In genomic region chr11:65418681-65419459, GRCh38 we compare ENCODE assay signal across 1 cellular context.
TF ChIP-seq lines count a peak whose summit lies in the region.

No MANE protein-coding gene starts in this region.

TF ChIP-seq in HepG2, 621 proteins besides CTCF, POLR2A, EP300 and RAD21 (continued from another document and continues in another):
- TF ChIP-seq NONO (IDR thresholded peaks at IDR 0.05) (no peak), NONO (CRISPR knock-in tag; conservative IDR thresholded peaks at IDR 0.05) (peak; percentile 98), ZNF557 (CRISPR knock-in tag; IDR thresholded peaks at IDR 0.05) (peak; percentile 39; the same call in 1 of the 2 replicates), ZNF362 (CRISPR knock-in tag; IDR thresholded peaks at IDR 0.05; ENCODE audit: borderline replicate concordance) (peak; percentile 41; the same call in 1 of the 2 replicates), HOXA9 (CRISPR knock-in tag; IDR thresholded peaks at IDR 0.05; ENCODE audit: borderline replicate concordance) (peak; percentile 40; the same call in 1 of the 2 replicates), FIP1L1 (IDR thresholded peaks at IDR 0.05; ENCODE audit: borderline replicate concordance, insufficient read depth, low read depth, low read length) (peak; percentile 55; the same call in 1 of the 2 replicates), HNF1B (CRISPR knock-in tag; IDR thresholded peaks at IDR 0.05) (peak; percentile 96), ZBTB20 (CRISPR knock-in tag; IDR thresholded peaks at IDR 0.05; ENCODE audit: borderline replicate concordance, low read depth) (peak; percentile 90), NR1H2 (CRISPR knock-in tag; IDR thresholded peaks at IDR 0.05; ENCODE audit: borderline replicate concordance, low read depth) (0 out of 2 replicates have a peak, but pooled peaks have one; percentile 38), PLSCR1 (CRISPR knock-in tag; IDR thresholded peaks at IDR 0.05; ENCODE audit: borderline replicate concordance) (no peak), MED1 (CRISPR knock-in tag; IDR thresholded peaks at IDR 0.05) (peak; percentile 97), IKZF1 (IDR thresholded peaks at IDR 0.05) (no peak), TRAFD1 (CRISPR knock-in tag; IDR thresholded peaks at IDR 0.05; ENCODE audit: borderline replicate concordance) (no peak; the same call in 1 of the 2 replicates), RFXAP (CRISPR knock-in tag; IDR thresholded peaks at IDR 0.05; ENCODE audit: borderline replicate concordance) (0 out of 2 replicates have a peak, but pooled peaks have one; percentile 2), MEIS1 (CRISPR knock-in tag; IDR thresholded peaks at IDR 0.05; ENCODE audit: borderline replicate concordance) (peak; percentile 60), ZNF605 (CRISPR knock-in tag; IDR thresholded peaks at IDR 0.05) (peak; percentile 87), NR0B2 (CRISPR knock-in tag; IDR thresholded peaks at IDR 0.05) (peak; percentile 45; the same call in 1 of the 2 replicates), NCOR1 (IDR thresholded peaks at IDR 0.05; ENCODE audit: borderline replicate concordance, low read length) (peak; percentile 96; the same call in 1 of the 2 replicates), MAFG (CRISPR knock-in tag; IDR thresholded peaks at IDR 0.05) (peak; percentile 95), JUNB (CRISPR knock-in tag; IDR thresholded peaks at IDR 0.05; ENCODE audit: borderline replicate concordance) (peak; percentile 74), SMAD9 (CRISPR knock-in tag; IDR thresholded peaks at IDR 0.05) (peak; percentile 24), TMF1 (CRISPR knock-in tag; IDR thresholded peaks at IDR 0.05; ENCODE audit: low read depth) (peak; percentile 86; the same call in 1 of the 2 replicates), RFXANK (CRISPR knock-in tag; IDR thresholded peaks at IDR 0.05) (peak; percentile 24; the same call in 1 of the 2 replicates), PHB2 (IDR thresholded peaks at IDR 0.05; ENCODE audit: partially characterized antibody) (no peak), ZNF335 (CRISPR knock-in tag; IDR thresholded peaks at IDR 0.05) (peak; percentile 35; the same call in 1 of the 2 replicates), HNRNPL (IDR thresholded peaks at IDR 0.05; ENCODE audit: low read depth, low read length) (peak; percentile 63; the same call in 1 of the 2 replicates), HDAC6 (IDR thresholded peaks at IDR 0.05; ENCODE audit: low read depth, low read length) (no peak), ZNF878 (CRISPR knock-in tag; IDR thresholded peaks at IDR 0.05) (peak; percentile 96), TSC22D2 (CRISPR knock-in tag; IDR thresholded peaks at IDR 0.05; ENCODE audit: borderline replicate concordance) (peak; percentile 87), SP140L (CRISPR knock-in tag; IDR thresholded peaks at IDR 0.05; ENCODE audit: borderline replicate concordance) (peak; percentile 24; the same call in 1 of the 2 replicates), ZNF136 (CRISPR knock-in tag; IDR thresholded peaks at IDR 0.05; ENCODE audit: low read depth) (0 out of 2 replicates have a peak, but pooled peaks have one; percentile 28)
- TF ChIP-seq, protein P1, sequence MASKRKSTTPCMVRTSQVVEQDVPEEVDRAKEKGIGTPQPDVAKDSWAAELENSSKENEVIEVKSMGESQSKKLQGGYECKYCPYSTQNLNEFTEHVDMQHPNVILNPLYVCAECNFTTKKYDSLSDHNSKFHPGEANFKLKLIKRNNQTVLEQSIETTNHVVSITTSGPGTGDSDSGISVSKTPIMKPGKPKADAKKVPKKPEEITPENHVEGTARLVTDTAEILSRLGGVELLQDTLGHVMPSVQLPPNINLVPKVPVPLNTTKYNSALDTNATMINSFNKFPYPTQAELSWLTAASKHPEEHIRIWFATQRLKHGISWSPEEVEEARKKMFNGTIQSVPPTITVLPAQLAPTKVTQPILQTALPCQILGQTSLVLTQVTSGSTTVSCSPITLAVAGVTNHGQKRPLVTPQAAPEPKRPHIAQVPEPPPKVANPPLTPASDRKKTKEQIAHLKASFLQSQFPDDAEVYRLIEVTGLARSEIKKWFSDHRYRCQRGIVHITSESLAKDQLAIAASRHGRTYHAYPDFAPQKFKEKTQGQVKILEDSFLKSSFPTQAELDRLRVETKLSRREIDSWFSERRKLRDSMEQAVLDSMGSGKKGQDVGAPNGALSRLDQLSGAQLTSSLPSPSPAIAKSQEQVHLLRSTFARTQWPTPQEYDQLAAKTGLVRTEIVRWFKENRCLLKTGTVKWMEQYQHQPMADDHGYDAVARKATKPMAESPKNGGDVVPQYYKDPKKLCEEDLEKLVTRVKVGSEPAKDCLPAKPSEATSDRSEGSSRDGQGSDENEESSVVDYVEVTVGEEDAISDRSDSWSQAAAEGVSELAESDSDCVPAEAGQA (IDR thresholded peaks at IDR 0.05; ENCODE audit: low read depth), result peak; percentile 64; the same call in 1 of the 2 replicates
- TF ChIP-seq, protein P1 (CRISPR knock-in tag; IDR thresholded peaks at IDR 0.05; ENCODE audit: borderline replicate concordance), result no peak; the same call in 1 of the 2 replicates
- TF ChIP-seq, protein P2, sequence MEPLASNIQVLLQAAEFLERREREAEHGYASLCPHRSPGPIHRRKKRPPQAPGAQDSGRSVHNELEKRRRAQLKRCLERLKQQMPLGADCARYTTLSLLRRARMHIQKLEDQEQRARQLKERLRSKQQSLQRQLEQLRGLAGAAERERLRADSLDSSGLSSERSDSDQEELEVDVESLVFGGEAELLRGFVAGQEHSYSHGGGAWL (CRISPR knock-in tag; IDR thresholded peaks at IDR 0.05), result no peak; the same call in 1 of the 2 replicates
- TF ChIP-seq, protein P3, sequence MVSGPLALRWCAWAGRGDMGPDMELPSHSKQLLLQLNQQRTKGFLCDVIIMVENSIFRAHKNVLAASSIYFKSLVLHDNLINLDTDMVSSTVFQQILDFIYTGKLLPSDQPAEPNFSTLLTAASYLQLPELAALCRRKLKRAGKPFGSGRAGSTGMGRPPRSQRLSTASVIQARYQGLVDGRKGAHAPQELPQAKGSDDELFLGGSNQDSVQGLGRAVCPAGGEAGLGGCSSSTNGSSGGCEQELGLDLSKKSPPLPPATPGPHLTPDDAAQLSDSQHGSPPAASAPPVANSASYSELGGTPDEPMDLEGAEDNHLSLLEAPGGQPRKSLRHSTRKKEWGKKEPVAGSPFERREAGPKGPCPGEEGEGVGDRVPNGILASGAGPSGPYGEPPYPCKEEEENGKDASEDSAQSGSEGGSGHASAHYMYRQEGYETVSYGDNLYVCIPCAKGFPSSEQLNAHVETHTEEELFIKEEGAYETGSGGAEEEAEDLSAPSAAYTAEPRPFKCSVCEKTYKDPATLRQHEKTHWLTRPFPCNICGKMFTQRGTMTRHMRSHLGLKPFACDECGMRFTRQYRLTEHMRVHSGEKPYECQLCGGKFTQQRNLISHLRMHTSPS (CRISPR knock-in tag; IDR thresholded peaks at IDR 0.05; ENCODE audit: low read depth), result peak; percentile 87; the same call in 1 of the 2 replicates
- TF ChIP-seq, protein P4, sequence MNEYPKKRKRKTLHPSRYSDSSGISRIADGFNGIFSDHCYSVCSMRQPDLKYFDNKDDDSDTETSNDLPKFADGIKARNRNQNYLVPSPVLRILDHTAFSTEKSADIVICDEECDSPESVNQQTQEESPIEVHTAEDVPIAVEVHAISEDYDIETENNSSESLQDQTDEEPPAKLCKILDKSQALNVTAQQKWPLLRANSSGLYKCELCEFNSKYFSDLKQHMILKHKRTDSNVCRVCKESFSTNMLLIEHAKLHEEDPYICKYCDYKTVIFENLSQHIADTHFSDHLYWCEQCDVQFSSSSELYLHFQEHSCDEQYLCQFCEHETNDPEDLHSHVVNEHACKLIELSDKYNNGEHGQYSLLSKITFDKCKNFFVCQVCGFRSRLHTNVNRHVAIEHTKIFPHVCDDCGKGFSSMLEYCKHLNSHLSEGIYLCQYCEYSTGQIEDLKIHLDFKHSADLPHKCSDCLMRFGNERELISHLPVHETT (CRISPR knock-in tag; conservative IDR thresholded peaks at IDR 0.05), result no peak; the same call in 1 of the 2 replicates
